In genomic region chr3:78455737-78456136, GRCh38 we compare ENCODE assay signal across 23 cellular contexts.
A peak's percentile ranks its signal among the peaks of the same experiment; 100 is the strongest.
DNase-seq lines count a peak whose midpoint lies in the region; ATAC-seq and TF ChIP-seq lines count a peak whose summit lies in the region.
"Had no signal": no experiment of that assay in that cellular context is flagged by ENCODE, and none has a peak within 500 bp of the region (broad histone marks: within the 10 kb centered on the region; RNA-seq: fewer than 3 reads in every experiment).

No MANE protein-coding gene starts in this region.

- intact Hi-C loops in ascending aorta (cut with DNase I) = no loop called here

- H2AFZ ChIP-seq in GM23338 (peak overlapping the region; percentile 94), OCI-LY3 (ENCODE audit: low read depth, low read length) (peak overlapping the region; percentile 41; the same call in 1 of the 2 replicates), hepatocyte (peak overlapping the region; percentile 29)

- H3K36me3 ChIP-seq in GM23338 (ENCODE audit: insufficient read depth) (no peaks in the 10 kb centered on the region), OCI-LY3 (replicated peaks; ENCODE audit: low read depth, low read length) (peaks cover 6% of the 10 kb centered on the region), hepatocyte (replicated peaks; ENCODE audit: insufficient read depth, low read depth) (no peaks in the 10 kb centered on the region), thoracic aorta (no peaks in the 10 kb centered on the region), ascending aorta (no peaks in the 10 kb centered on the region)
- H3K36me3 ChIP-seq: BLaER1, SJSA1 had no signal

- H3K36me3 Mint-ChIP-seq in GM23338 (ENCODE audit: low read depth) = peaks cover 3% of the 10 kb centered on the region; the same call in 1 of the 3 replicates
- no peaks in the 10 kb centered on the region for H3K36me3 Mint-ChIP-seq in stimulated activated memory B cell treated with anti-CD40 and anti-IgM and Interleukin-4, amounts not matched to agents 10 μg/mL and 1 μg/mL and 100 μg/mL, for 72 hours

- H3K27me3 Mint-ChIP-seq in GM23338 (ENCODE audit: insufficient read depth, low read depth, poor library complexity) = peaks cover 3% of the 10 kb centered on the region
- H3K27me3 Mint-ChIP-seq in stimulated activated memory B cell treated with anti-CD40 and anti-IgM and Interleukin-4, amounts not matched to agents 10 μg/mL and 1 μg/mL and 100 μg/mL, for 72 hours = no peaks in the 10 kb centered on the region
- H3K27me3 Mint-ChIP-seq: CD4-positive, alpha-beta T cell had no signal

- ATAC-seq in GM23338 (no peak), thoracic aorta (ENCODE audit: insufficient number of reproducible peaks, low FRiP score, low read depth) (no peak)
- no peak for ATAC-seq in stimulated activated memory B cell treated with anti-CD40 and anti-IgM and Interleukin-4, amounts not matched to agents 10 μg/mL and 1 μg/mL and 100 μg/mL, for 72 hours
- ATAC-seq: HCT116, Right ventricle myocardium inferior had no signal

- no peaks in the 10 kb centered on the region for H3F3A ChIP-seq in GM23338 (replicated peaks; ENCODE audit: low read depth)

- H4K20me1 ChIP-seq in GM23338 (replicated peaks; ENCODE audit: insufficient read depth) = no peaks in the 10 kb centered on the region
- no peaks in the 10 kb centered on the region for H4K20me1 ChIP-seq in OCI-LY3 (ENCODE audit: insufficient read depth, low read length)
- no peaks in the 10 kb centered on the region for H4K20me1 ChIP-seq in hepatocyte (ENCODE audit: insufficient read depth, poor library complexity, severe bottlenecking)
- H4K20me1 ChIP-seq: BLaER1 had no signal

- peaks cover 14% of the 10 kb centered on the region for H3K4me1 Mint-ChIP-seq in GM23338
- no peaks in the 10 kb centered on the region for H3K4me1 Mint-ChIP-seq in stimulated activated memory B cell treated with anti-CD40 and anti-IgM and Interleukin-4, amounts not matched to agents 10 μg/mL and 1 μg/mL and 100 μg/mL, for 72 hours

- H3K4me2 ChIP-seq in GM23338 = no peak overlapping the region
- no peak overlapping the region for H3K4me2 ChIP-seq in OCI-LY3 (ENCODE audit: low read length)
- H3K4me2 ChIP-seq in hepatocyte = no peak overlapping the region
- H3K4me2 ChIP-seq: BLaER1, KMS-11 had no signal

- H3K27ac ChIP-seq in GM23338 (ENCODE audit: low read depth) = no peak overlapping the region
- no peak overlapping the region for H3K27ac ChIP-seq in OCI-LY3 (ENCODE audit: low read length)
- no peak overlapping the region for H3K27ac ChIP-seq in hepatocyte
- peak overlapping the region; percentile 27 to 32 for H3K27ac ChIP-seq in thoracic aorta
- peak overlapping the region in 1 of 2 donors; percentile 31 for H3K27ac ChIP-seq in ascending aorta
- H3K27ac ChIP-seq: BLaER1, HL-60, KMS-11, SJSA1 had no signal

- no peak overlapping the region for H3K27ac Mint-ChIP-seq in GM23338
- no peak overlapping the region for H3K27ac Mint-ChIP-seq in stimulated activated memory B cell treated with anti-CD40 and anti-IgM and Interleukin-4, amounts not matched to agents 10 μg/mL and 1 μg/mL and 100 μg/mL, for 72 hours
- H3K27ac Mint-ChIP-seq: CD4-positive, alpha-beta T cell had no signal

- H3K27me3 ChIP-seq in GM23338 (ENCODE audit: insufficient read depth) (no peaks in the 10 kb centered on the region), OCI-LY3 (ENCODE audit: low read depth, low read length) (no peaks in the 10 kb centered on the region), hepatocyte (no peaks in the 10 kb centered on the region), thoracic aorta (replicated peaks; ENCODE audit: insufficient read depth) (no peaks in the 10 kb centered on the region), ascending aorta (no peaks in the 10 kb centered on the region)
- H3K27me3 ChIP-seq: BLaER1, SJSA1 had no signal

- H3K9me3 ChIP-seq in OCI-LY3 (ENCODE audit: insufficient read depth, low read length) (no peaks in the 10 kb centered on the region), hepatocyte (ENCODE audit: low read depth) (no peaks in the 10 kb centered on the region), thoracic aorta (no peaks in the 10 kb centered on the region), ascending aorta (no peaks in the 10 kb centered on the region)
- H3K9me3 ChIP-seq: BLaER1, Caco-2, SJSA1 had no signal

- H3K9me2 ChIP-seq in GM23338 (ENCODE audit: insufficient read depth) (peaks cover 7% of the 10 kb centered on the region), hepatocyte (replicated peaks; ENCODE audit: insufficient read depth) (no peaks in the 10 kb centered on the region)

- H3K79me2 ChIP-seq in GM23338 (replicated peaks; ENCODE audit: insufficient read depth) = no peaks in the 10 kb centered on the region
- H3K79me2 ChIP-seq in OCI-LY3 (ENCODE audit: low read length) = no peaks in the 10 kb centered on the region
- no peaks in the 10 kb centered on the region for H3K79me2 ChIP-seq in hepatocyte

- no peak for DNase-seq in GM23338 (ENCODE audit: low spot score)
- no peak for DNase-seq in hepatocyte (ENCODE audit: low spot score)
- DNase-seq in thoracic aorta (ENCODE audit: low spot score) = no peak
- DNase-seq in ascending aorta (ENCODE audit: low spot score in 2 of 2) = no peak
- no peak for DNase-seq in inferior parietal cortex (ENCODE audit: extremely low spot score)
- DNase-seq: Caco-2; CD4-positive, alpha-beta T cell; DMS153; GF-D8; GOT3; NCI-H1694; NCI-H2081; NCI-H2171; NCI-H345; NCI-H524 treated with DMSO at 0.1 percent for 48 hours had no signal

- peaks cover 13% of the 10 kb centered on the region for H3K4me1 ChIP-seq in GM23338 (ENCODE audit: insufficient read depth)
- no peaks in the 10 kb centered on the region for H3K4me1 ChIP-seq in OCI-LY3 (ENCODE audit: low read length)
- H3K4me1 ChIP-seq in hepatocyte (ENCODE audit: insufficient read depth) = no peaks in the 10 kb centered on the region
- peaks cover 0 to 14% of the 10 kb centered on the region in 2 donors for H3K4me1 ChIP-seq in thoracic aorta (ENCODE audit: control insufficient read depth in 1 of 2, low read depth in 2 of 2)
- H3K4me1 ChIP-seq in ascending aorta = no peaks in the 10 kb centered on the region
- H3K4me1 ChIP-seq: BLaER1, Caco-2, SJSA1 had no signal

- TF ChIP-seq CTCF in GM23338 (conservative IDR thresholded peaks at IDR 0.05; ENCODE audit: low read depth in 2 of 2) (no peak), OCI-LY3 (IDR thresholded peaks at IDR 0.05; ENCODE audit: low read depth, low read length) (no peak), hepatocyte (IDR thresholded peaks at IDR 0.05; ENCODE audit: poor library complexity) (no peak), thoracic aorta (IDR thresholded peaks at IDR 0.05) (no peak), ascending aorta (IDR thresholded peaks at IDR 0.05) (no peak)

- H3K9me3 Mint-ChIP-seq in GM23338 = no peaks in the 10 kb centered on the region
- no peaks in the 10 kb centered on the region for H3K9me3 Mint-ChIP-seq in stimulated activated memory B cell treated with anti-CD40 and anti-IgM and Interleukin-4, amounts not matched to agents 10 μg/mL and 1 μg/mL and 100 μg/mL, for 72 hours

- H3K4me3 ChIP-seq in GM23338 = no peak overlapping the region
- no peak overlapping the region for H3K4me3 ChIP-seq in OCI-LY3 (ENCODE audit: low read length)
- no peak overlapping the region for H3K4me3 ChIP-seq in hepatocyte
- H3K4me3 ChIP-seq in thoracic aorta = peak overlapping the region; percentile 31
- peak overlapping the region in 1 of 2 donors; percentile 15 for H3K4me3 ChIP-seq in ascending aorta
- H3K4me3 ChIP-seq: BLaER1, SJSA1 had no signal

- H3K9ac ChIP-seq in OCI-LY3 (ENCODE audit: low read length) = no peak overlapping the region
- H3K9ac ChIP-seq: BLaER1, KMS-11 had no signal

- 43% methylated on average over 2 of the region's 2 CpGs for WGBS in hepatocyte (ENCODE audit: low lambda C conversion rate, missing lambda C conversion rate)

- H3K4me3 Mint-ChIP-seq in GM23338 = no peak overlapping the region
- no peak overlapping the region for H3K4me3 Mint-ChIP-seq in stimulated activated memory B cell treated with anti-CD40 and anti-IgM and Interleukin-4, amounts not matched to agents 10 μg/mL and 1 μg/mL and 100 μg/mL, for 72 hours
- H3K4me3 Mint-ChIP-seq: CD4-positive, alpha-beta T cell had no signal

TF ChIP-seq in GM23338, 12 proteins besides CTCF, POLR2A, EP300 and RAD21 (continues in another document):
- no peak for TF ChIP-seq POLR2AphosphoS5 (IDR thresholded peaks at IDR 0.05; ENCODE audit: low read depth)
- no peak for TF ChIP-seq ETS1 (IDR thresholded peaks at IDR 0.05)
- TF ChIP-seq JUNB (IDR thresholded peaks at IDR 0.05; ENCODE audit: unreplicated experiment) = no peak
- TF ChIP-seq STAT1 (IDR thresholded peaks at IDR 0.05; ENCODE audit: unreplicated experiment) = no peak
- no peak for TF ChIP-seq CREB1 (CRISPR knock-in tag; IDR thresholded peaks at IDR 0.05; ENCODE audit: low read depth)
- TF ChIP-seq EZH2 (IDR thresholded peaks at IDR 0.05; ENCODE audit: low read depth, unreplicated experiment) = no peak

Comparison
In these comparisons a context has a peak if more than half of its experiments do, and no peak if none do; other contexts are left out.
1. H2AFZ ChIP-seq: peak in every context shown above with its lines; median percentile 94 in GM23338; 41 in OCI-LY3; 29 in hepatocyte.
2. H3K27ac ChIP-seq: peak in thoracic aorta (2 of 2); none in GM23338 (single experiment), OCI-LY3 (single experiment) and hepatocyte (single experiment).